In the genomic region with DNA sequence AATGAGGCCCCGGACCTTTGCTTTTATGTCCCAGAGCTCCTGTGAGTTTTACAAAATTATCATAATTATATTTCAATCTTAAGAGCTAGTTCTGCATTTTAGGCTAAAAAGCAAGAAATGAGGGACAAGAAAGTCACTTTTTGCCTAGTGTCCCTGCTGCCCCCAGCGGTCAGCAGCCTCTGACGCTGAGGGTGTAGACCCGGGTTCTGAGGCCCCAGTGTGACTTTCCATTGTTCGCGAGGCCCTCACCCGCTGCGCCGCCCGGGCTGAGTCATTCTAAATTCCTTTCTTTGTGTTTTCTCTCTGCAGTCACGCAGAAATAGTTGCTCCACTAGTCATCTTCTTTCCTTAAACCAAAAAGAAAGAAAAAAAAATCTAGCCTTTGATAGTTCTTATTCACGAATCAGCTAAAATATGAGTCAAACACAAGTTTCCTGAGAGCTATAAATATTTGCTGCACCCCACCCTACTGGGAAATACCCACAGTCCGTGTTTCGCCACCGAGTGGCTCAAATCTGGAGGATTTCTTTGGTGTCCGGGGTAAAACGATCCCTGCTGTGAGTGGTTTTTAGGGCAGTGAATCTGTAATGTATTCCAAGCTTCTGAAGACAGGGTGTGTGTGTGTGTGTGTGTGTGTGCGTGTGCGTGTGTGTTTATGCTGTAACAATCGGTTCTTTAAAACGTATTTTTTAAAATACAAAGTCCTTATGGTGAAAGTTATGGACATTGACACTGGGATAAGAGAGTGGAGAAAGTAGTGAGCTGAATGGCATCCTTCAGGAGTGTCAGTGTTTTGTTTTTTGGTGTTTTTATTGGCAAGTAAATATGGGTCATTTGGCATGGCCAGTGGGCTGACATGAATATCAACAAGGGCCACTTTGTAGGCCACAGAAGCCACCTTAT, we compare ENCODE assay signal across 1 cellular context.
A peak's percentile ranks its signal among the peaks of the same experiment; 100 is the strongest.
TF ChIP-seq lines count a peak whose summit lies in the region.

No MANE protein-coding gene starts in this region.

TF ChIP-seq in HEK293, 187 proteins besides CTCF, POLR2A, EP300 and RAD21 (continued from another document and continues in another):
- TF ChIP-seq ZNF629 (tag by site-specific recombination; IDR thresholded peaks at IDR 0.05) (peak; percentile 61; the same call in 1 of the 2 replicates), GFI1B (tag by site-specific recombination; IDR thresholded peaks at IDR 0.05) (peak; percentile 66; the same call in 1 of the 2 replicates), MZF1 (tag by site-specific recombination; IDR thresholded peaks at IDR 0.05; ENCODE audit: borderline replicate concordance) (no peak), ZNF600 (tag by site-specific recombination; IDR thresholded peaks at IDR 0.05) (peak; percentile 58; the same call in 1 of the 2 replicates), BCL11A (tag by site-specific recombination; IDR thresholded peaks at IDR 0.05; ENCODE audit: low read depth) (0 out of 2 replicates have a peak, but pooled peaks have one; percentile 27), ZBTB21 (tag by site-specific recombination; IDR thresholded peaks at IDR 0.05) (no peak), ZNF768 (tag by site-specific recombination; IDR thresholded peaks at IDR 0.05) (no peak), ZNF223 (tag by site-specific recombination; IDR thresholded peaks at IDR 0.05) (no peak), ZBTB17 (tag by site-specific recombination; IDR thresholded peaks at IDR 0.05) (0 out of 2 replicates have a peak, but pooled peaks have one; percentile 28), ZEB2 (tag by site-specific recombination; IDR thresholded peaks at IDR 0.05) (peak; percentile 58), ZNF561 (tag by site-specific recombination; IDR thresholded peaks at IDR 0.05; ENCODE audit: borderline replicate concordance) (peak; percentile 89), ZNF138 (tag by site-specific recombination; IDR thresholded peaks at IDR 0.05; ENCODE audit: borderline replicate concordance) (no peak), ZNF354C (tag by site-specific recombination; IDR thresholded peaks at IDR 0.05; ENCODE audit: borderline replicate concordance, low read depth) (no peak), ZNF302 (tag by site-specific recombination; IDR thresholded peaks at IDR 0.05; ENCODE audit: low read depth) (no peak), GLIS1 (tag by site-specific recombination; IDR thresholded peaks at IDR 0.05) (peak; percentile 52), REPIN1 (tag by site-specific recombination; IDR thresholded peaks at IDR 0.05; ENCODE audit: low read depth) (no peak), ZNF501 (tag by site-specific recombination; IDR thresholded peaks at IDR 0.05) (peak; percentile 80), GLIS2 (tag by site-specific recombination; IDR thresholded peaks at IDR 0.05) (peak; percentile 82), TCF7L2 (IDR thresholded peaks at IDR 0.05; ENCODE audit: borderline replicate concordance, low read depth, low read length) (0 out of 2 replicates have a peak, but pooled peaks have one; percentile 20), SP7 (tag by site-specific recombination; IDR thresholded peaks at IDR 0.05) (peak; percentile 63), ZNF514 (tag by site-specific recombination; IDR thresholded peaks at IDR 0.05) (no peak), BCL11B (tag by site-specific recombination; IDR thresholded peaks at IDR 0.05; ENCODE audit: low read depth) (no peak; the same call in none of the 2 replicates), TRIM28 (IDR thresholded peaks at IDR 0.05; ENCODE audit: borderline replicate concordance, low read length) (peak; percentile 91), ZBTB8A (tag by site-specific recombination; IDR thresholded peaks at IDR 0.05) (no peak), ZBTB20 (tag by site-specific recombination; IDR thresholded peaks at IDR 0.05) (peak; percentile 83), GLI4 (tag by site-specific recombination; IDR thresholded peaks at IDR 0.05) (no peak), ZNF157 (tag by site-specific recombination; IDR thresholded peaks at IDR 0.05) (no peak), ZNF623 (tag by site-specific recombination; IDR thresholded peaks at IDR 0.05) (no peak), ZFP37 (tag by site-specific recombination; IDR thresholded peaks at IDR 0.05) (0 out of 2 replicates have a peak, but pooled peaks have one; percentile 74), KLF8 (tag by site-specific recombination; IDR thresholded peaks at IDR 0.05) (0 out of 2 replicates have a peak, but pooled peaks have one; percentile 26), PRDM1 (tag by site-specific recombination; IDR thresholded peaks at IDR 0.05) (peak; percentile 83)
- TF ChIP-seq, protein P1, sequence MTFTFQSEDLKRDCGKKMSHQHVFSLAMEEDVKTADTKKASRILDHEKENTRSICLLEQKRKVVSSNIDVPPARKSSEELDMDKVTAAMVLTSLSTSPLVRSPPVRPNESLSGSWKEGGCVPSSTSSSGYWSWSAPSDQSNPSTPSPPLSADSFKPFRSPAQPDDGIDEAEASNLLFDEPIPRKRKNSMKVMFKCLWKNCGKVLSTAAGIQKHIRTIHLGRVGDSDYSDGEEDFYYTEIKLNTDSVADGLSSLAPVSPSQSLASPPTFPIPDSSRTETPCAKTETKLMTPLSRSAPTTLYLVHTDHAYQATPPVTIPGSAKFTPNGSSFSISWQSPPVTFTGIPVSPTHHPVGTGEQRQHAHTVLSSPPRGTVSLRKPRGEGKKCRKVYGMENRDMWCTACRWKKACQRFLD (tag by site-specific recombination; IDR thresholded peaks at IDR 0.05), result no peak
- TF ChIP-seq, protein P2, sequence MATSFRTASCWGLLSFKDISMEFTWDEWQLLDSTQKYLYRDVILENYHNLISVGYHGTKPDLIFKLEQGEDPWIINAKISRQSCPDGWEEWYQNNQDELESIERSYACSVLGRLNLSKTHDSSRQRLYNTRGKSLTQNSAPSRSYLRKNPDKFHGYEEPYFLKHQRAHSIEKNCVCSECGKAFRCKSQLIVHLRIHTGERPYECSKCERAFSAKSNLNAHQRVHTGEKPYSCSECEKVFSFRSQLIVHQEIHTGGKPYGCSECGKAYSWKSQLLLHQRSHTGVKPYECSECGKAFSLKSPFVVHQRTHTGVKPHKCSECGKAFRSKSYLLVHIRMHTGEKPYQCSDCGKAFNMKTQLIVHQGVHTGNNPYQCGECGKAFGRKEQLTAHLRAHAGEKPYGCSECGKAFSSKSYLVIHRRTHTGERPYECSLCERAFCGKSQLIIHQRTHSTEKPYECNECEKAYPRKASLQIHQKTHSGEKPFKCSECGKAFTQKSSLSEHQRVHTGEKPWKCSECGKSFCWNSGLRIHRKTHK (tag by site-specific recombination; IDR thresholded peaks at IDR 0.05), result no peak
- TF ChIP-seq, protein P3, sequence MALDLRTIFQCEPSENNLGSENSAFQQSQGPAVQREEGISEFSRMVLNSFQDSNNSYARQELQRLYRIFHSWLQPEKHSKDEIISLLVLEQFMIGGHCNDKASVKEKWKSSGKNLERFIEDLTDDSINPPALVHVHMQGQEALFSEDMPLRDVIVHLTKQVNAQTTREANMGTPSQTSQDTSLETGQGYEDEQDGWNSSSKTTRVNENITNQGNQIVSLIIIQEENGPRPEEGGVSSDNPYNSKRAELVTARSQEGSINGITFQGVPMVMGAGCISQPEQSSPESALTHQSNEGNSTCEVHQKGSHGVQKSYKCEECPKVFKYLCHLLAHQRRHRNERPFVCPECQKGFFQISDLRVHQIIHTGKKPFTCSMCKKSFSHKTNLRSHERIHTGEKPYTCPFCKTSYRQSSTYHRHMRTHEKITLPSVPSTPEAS (tag by site-specific recombination; IDR thresholded peaks at IDR 0.05), result peak; percentile 75
- TF ChIP-seq, protein P4, sequence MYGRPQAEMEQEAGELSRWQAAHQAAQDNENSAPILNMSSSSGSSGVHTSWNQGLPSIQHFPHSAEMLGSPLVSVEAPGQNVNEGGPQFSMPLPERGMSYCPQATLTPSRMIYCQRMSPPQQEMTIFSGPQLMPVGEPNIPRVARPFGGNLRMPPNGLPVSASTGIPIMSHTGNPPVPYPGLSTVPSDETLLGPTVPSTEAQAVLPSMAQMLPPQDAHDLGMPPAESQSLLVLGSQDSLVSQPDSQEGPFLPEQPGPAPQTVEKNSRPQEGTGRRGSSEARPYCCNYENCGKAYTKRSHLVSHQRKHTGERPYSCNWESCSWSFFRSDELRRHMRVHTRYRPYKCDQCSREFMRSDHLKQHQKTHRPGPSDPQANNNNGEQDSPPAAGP (tag by site-specific recombination; IDR thresholded peaks at IDR 0.05), result no peak
- TF ChIP-seq, protein P5, sequence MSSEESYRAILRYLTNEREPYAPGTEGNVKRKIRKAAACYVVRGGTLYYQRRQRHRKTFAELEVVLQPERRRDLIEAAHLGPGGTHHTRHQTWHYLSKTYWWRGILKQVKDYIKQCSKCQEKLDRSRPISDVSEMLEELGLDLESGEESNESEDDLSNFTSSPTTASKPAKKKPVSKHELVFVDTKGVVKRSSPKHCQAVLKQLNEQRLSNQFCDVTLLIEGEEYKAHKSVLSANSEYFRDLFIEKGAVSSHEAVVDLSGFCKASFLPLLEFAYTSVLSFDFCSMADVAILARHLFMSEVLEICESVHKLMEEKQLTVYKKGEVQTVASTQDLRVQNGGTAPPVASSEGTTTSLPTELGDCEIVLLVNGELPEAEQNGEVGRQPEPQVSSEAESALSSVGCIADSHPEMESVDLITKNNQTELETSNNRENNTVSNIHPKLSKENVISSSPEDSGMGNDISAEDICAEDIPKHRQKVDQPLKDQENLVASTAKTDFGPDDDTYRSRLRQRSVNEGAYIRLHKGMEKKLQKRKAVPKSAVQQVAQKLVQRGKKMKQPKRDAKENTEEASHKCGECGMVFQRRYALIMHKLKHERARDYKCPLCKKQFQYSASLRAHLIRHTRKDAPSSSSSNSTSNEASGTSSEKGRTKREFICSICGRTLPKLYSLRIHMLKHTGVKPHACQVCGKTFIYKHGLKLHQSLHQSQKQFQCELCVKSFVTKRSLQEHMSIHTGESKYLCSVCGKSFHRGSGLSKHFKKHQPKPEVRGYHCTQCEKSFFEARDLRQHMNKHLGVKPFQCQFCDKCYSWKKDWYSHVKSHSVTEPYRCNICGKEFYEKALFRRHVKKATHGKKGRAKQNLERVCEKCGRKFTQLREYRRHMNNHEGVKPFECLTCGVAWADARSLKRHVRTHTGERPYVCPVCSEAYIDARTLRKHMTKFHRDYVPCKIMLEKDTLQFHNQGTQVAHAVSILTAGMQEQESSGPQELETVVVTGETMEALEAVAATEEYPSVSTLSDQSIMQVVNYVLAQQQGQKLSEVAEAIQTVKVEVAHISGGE (tag by site-specific recombination; conservative IDR thresholded peaks at IDR 0.05; ENCODE audit: low read depth), result 0 out of 2 replicates have a peak, but pooled peaks have one; percentile 16
- TF ChIP-seq, protein P6, sequence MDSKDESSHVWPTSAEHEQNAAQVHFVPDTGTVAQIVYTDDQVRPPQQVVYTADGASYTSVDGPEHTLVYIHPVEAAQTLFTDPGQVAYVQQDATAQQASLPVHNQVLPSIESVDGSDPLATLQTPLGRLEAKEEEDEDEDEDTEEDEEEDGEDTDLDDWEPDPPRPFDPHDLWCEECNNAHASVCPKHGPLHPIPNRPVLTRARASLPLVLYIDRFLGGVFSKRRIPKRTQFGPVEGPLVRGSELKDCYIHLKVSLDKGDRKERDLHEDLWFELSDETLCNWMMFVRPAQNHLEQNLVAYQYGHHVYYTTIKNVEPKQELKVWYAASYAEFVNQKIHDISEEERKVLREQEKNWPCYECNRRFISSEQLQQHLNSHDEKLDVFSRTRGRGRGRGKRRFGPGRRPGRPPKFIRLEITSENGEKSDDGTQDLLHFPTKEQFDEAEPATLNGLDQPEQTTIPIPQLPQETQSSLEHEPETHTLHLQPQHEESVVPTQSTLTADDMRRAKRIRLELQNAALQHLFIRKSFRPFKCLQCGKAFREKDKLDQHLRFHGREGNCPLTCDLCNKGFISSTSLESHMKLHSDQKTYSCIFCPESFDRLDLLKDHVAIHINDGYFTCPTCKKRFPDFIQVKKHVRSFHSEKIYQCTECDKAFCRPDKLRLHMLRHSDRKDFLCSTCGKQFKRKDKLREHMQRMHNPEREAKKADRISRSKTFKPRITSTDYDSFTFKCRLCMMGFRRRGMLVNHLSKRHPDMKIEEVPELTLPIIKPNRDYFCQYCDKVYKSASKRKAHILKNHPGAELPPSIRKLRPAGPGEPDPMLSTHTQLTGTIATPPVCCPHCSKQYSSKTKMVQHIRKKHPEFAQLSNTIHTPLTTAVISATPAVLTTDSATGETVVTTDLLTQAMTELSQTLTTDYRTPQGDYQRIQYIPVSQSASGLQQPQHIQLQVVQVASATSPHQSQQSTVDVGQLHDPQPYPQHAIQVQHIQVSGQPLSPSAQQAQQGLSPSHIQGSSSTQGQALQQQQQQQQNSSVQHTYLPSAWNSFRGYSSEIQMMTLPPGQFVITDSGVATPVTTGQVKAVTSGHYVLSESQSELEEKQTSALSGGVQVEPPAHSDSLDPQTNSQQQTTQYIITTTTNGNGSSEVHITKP (tag by site-specific recombination; IDR thresholded peaks at IDR 0.05), result peak; percentile 82
- TF ChIP-seq, protein P7, sequence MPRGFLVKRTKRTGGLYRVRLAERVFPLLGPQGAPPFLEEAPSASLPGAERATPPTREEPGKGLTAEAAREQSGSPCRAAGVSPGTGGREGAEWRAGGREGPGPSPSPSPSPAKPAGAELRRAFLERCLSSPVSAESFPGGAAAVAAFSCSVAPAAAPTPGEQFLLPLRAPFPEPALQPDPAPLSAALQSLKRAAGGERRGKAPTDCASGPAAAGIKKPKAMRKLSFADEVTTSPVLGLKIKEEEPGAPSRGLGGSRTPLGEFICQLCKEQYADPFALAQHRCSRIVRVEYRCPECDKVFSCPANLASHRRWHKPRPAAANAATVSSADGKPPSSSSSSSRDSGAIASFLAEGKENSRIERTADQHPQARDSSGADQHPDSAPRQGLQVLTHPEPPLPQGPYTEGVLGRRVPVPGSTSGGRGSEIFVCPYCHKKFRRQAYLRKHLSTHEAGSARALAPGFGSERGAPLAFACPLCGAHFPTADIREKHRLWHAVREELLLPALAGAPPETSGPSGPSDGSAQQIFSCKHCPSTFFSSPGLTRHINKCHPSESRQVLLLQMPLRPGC (tag by site-specific recombination; IDR thresholded peaks at IDR 0.05), result peak; percentile 55
- TF ChIP-seq, protein P8, sequence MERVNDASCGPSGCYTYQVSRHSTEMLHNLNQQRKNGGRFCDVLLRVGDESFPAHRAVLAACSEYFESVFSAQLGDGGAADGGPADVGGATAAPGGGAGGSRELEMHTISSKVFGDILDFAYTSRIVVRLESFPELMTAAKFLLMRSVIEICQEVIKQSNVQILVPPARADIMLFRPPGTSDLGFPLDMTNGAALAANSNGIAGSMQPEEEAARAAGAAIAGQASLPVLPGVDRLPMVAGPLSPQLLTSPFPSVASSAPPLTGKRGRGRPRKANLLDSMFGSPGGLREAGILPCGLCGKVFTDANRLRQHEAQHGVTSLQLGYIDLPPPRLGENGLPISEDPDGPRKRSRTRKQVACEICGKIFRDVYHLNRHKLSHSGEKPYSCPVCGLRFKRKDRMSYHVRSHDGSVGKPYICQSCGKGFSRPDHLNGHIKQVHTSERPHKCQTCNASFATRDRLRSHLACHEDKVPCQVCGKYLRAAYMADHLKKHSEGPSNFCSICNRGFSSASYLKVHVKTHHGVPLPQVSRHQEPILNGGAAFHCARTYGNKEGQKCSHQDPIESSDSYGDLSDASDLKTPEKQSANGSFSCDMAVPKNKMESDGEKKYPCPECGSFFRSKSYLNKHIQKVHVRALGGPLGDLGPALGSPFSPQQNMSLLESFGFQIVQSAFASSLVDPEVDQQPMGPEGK (tag by site-specific recombination; IDR thresholded peaks at IDR 0.05), result peak; percentile 61
- TF ChIP-seq, protein P9, sequence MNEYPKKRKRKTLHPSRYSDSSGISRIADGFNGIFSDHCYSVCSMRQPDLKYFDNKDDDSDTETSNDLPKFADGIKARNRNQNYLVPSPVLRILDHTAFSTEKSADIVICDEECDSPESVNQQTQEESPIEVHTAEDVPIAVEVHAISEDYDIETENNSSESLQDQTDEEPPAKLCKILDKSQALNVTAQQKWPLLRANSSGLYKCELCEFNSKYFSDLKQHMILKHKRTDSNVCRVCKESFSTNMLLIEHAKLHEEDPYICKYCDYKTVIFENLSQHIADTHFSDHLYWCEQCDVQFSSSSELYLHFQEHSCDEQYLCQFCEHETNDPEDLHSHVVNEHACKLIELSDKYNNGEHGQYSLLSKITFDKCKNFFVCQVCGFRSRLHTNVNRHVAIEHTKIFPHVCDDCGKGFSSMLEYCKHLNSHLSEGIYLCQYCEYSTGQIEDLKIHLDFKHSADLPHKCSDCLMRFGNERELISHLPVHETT (tag by site-specific recombination; IDR thresholded peaks at IDR 0.05), result no peak
